15 cellular contexts compared by ENCODE assay signal in genomic region chr2:178531161-178531560, GRCh38. TPM values are rescaled to one million over a fixed set of nuclear protein-coding genes. Genes with fewer than 3 reads are reported as not detected.
A peak's percentile ranks its signal among the peaks of the same experiment; 100 is the strongest.
DNase-seq lines count a peak whose midpoint lies in the region; ATAC-seq and TF ChIP-seq lines count a peak whose summit lies in the region.
"Had no signal": no experiment of that assay in that cellular context is flagged by ENCODE, and none has a peak within 500 bp of the region (broad histone marks: within the 10 kb centered on the region; RNA-seq: fewer than 3 reads in every experiment).

No MANE protein-coding gene starts in this region.

- TF ChIP-seq CTCF in left ventricle myocardium inferior (IDR thresholded peaks at IDR 0.05; ENCODE audit: borderline replicate concordance) (no peak), right atrium auricular region (IDR thresholded peaks at IDR 0.05) (no peak), tibial artery (IDR thresholded peaks at IDR 0.05) (no peak)

- peaks cover 59% of the 10 kb centered on the region for H3K36me3 Mint-ChIP-seq in activated naive CD8-positive, alpha-beta T cell treated with anti-CD3 and anti-CD28 coated beads for 36 hours
- H3K36me3 Mint-ChIP-seq in stimulated activated naive B cell treated with anti-CD40 and anti-IgM and Interleukin-4, amounts not matched to agents 10 μg/mL and 1 μg/mL and 100 μg/mL, for 72 hours, result peaks cover 57 to 65% of the 10 kb centered on the region in 2 donors

- H3K27me3 Mint-ChIP-seq in activated naive CD8-positive, alpha-beta T cell treated with anti-CD3 and anti-CD28 coated beads for 36 hours, result no peaks in the 10 kb centered on the region
- no peaks in the 10 kb centered on the region for H3K27me3 Mint-ChIP-seq in stimulated activated naive B cell treated with anti-CD40 and anti-IgM and Interleukin-4, amounts not matched to agents 10 μg/mL and 1 μg/mL and 100 μg/mL, for 72 hours
- H3K27me3 Mint-ChIP-seq: T-cell had no signal

- no peak overlapping the region for H3K4me3 ChIP-seq in left ventricle myocardium inferior
- no peak overlapping the region for H3K4me3 ChIP-seq in right atrium auricular region
- no peak overlapping the region for H3K4me3 ChIP-seq in tibial artery
- H3K4me3 ChIP-seq: MG63, suprapubic skin had no signal

- H3K9me3 Mint-ChIP-seq in activated naive CD8-positive, alpha-beta T cell treated with anti-CD3 and anti-CD28 coated beads for 36 hours, result peaks cover 3% of the 10 kb centered on the region
- no peaks in the 10 kb centered on the region for H3K9me3 Mint-ChIP-seq in stimulated activated naive B cell treated with anti-CD40 and anti-IgM and Interleukin-4, amounts not matched to agents 10 μg/mL and 1 μg/mL and 100 μg/mL, for 72 hours

- H3K27ac ChIP-seq in left ventricle myocardium inferior (replicated peaks), result peak overlapping the region; percentile 10
- H3K27ac ChIP-seq in right atrium auricular region, result no peak overlapping the region
- H3K27ac ChIP-seq in tibial artery, result no peak overlapping the region
- H3K27ac ChIP-seq: suprapubic skin had no signal

- intact Hi-C loops in left ventricle myocardium inferior (cut with micrococcal nuclease) (no loop called here), tibial artery (cut with DNase I; ENCODE audit: low total_unique reads) (no loop called here)

- H3K36me3 ChIP-seq in left ventricle myocardium inferior (peaks cover 100% of the 10 kb centered on the region), right atrium auricular region (peaks cover 98% of the 10 kb centered on the region), tibial artery (peaks cover 27 to 50% (median 33%) of the 10 kb centered on the region in 3 donors)
- H3K36me3 ChIP-seq: MG63 had no signal

- DNase-seq in left ventricle myocardium inferior, result no peak
- DNase-seq in right atrium auricular region (ENCODE audit: low spot score), result no peak
- no peak for DNase-seq in activated naive CD8-positive, alpha-beta T cell treated with anti-CD3 and anti-CD28 coated beads for 36 hours
- DNase-seq in stimulated activated naive B cell treated with anti-CD40 and anti-IgM and Interleukin-4, amounts not matched to agents 10 μg/mL and 1 μg/mL and 100 μg/mL, for 72 hours, result no peak
- DNase-seq in tibial artery, result no peak
- DNase-seq in NK-92 (lab: John Stamatoyannopoulos, UW; ENCODE audit: unreplicated experiment), result no peak
- DNase-seq: activated T-cell treated with anti-CD3 and anti-CD28 coated beads, Interleukin-2, amount 50 U/mL, for 4 hours; left cardiac atrium; MG63; NCI-H69; RPMI8226; T-cell had no signal

- H3K4me3 Mint-ChIP-seq in activated naive CD8-positive, alpha-beta T cell treated with anti-CD3 and anti-CD28 coated beads for 36 hours, result no peak overlapping the region
- H3K4me3 Mint-ChIP-seq in stimulated activated naive B cell treated with anti-CD40 and anti-IgM and Interleukin-4, amounts not matched to agents 10 μg/mL and 1 μg/mL and 100 μg/mL, for 72 hours, result peak overlapping the region; percentile 64 to 70
- H3K4me3 Mint-ChIP-seq: activated T-cell treated with anti-CD3 and anti-CD28 coated beads, Interleukin-2, amount 50 U/mL, for 4 hours; T-cell had no signal

- ATAC-seq in HG02885 (IDR thresholded peaks at IDR 0.05; ENCODE audit: poor library complexity, unreplicated experiment) (peak; percentile 3), GM19455 (IDR thresholded peaks at IDR 0.05; ENCODE audit: unreplicated experiment) (no peak)
- peak; percentile 19 to 25 for ATAC-seq in stimulated activated naive B cell treated with anti-CD40 and anti-IgM and Interleukin-4, amounts not matched to agents 10 μg/mL and 1 μg/mL and 100 μg/mL, for 72 hours (replicated peaks)
- ATAC-seq: T-cell had no signal

- no peaks in the 10 kb centered on the region for H3K9me3 ChIP-seq in left ventricle myocardium inferior (replicated peaks)
- no peaks in the 10 kb centered on the region for H3K9me3 ChIP-seq in right atrium auricular region
- H3K9me3 ChIP-seq in tibial artery, result no peaks in the 10 kb centered on the region
- H3K9me3 ChIP-seq: MG63, suprapubic skin had no signal

- H3K4me1 ChIP-seq in left ventricle myocardium inferior (peaks cover 21% of the 10 kb centered on the region), right atrium auricular region (peaks cover 0 to 10% of the 10 kb centered on the region in 2 donors), tibial artery (no peaks in the 10 kb centered on the region)
- H3K4me1 ChIP-seq: suprapubic skin had no signal

- H3K27ac Mint-ChIP-seq in activated naive CD8-positive, alpha-beta T cell treated with anti-CD3 and anti-CD28 coated beads for 36 hours, result peak overlapping the region; percentile 75
- H3K27ac Mint-ChIP-seq in stimulated activated naive B cell treated with anti-CD40 and anti-IgM and Interleukin-4, amounts not matched to agents 10 μg/mL and 1 μg/mL and 100 μg/mL, for 72 hours, result peak overlapping the region; percentile 94

- peaks cover 38% of the 10 kb centered on the region for H3K4me1 Mint-ChIP-seq in activated naive CD8-positive, alpha-beta T cell treated with anti-CD3 and anti-CD28 coated beads for 36 hours
- peaks cover 51 to 76% of the 10 kb centered on the region in 2 donors for H3K4me1 Mint-ChIP-seq in stimulated activated naive B cell treated with anti-CD40 and anti-IgM and Interleukin-4, amounts not matched to agents 10 μg/mL and 1 μg/mL and 100 μg/mL, for 72 hours

- H3K27me3 ChIP-seq in left ventricle myocardium inferior (ENCODE audit: low read depth) (no peaks in the 10 kb centered on the region), right atrium auricular region (no peaks in the 10 kb centered on the region), tibial artery (no peaks in the 10 kb centered on the region)
- H3K27me3 ChIP-seq: MG63, suprapubic skin had no signal

RNA-seq across cellular contexts. Expression of gene PLEKHA3, which starts 50.9 kb away (rescaled TPM):
- total RNA-seq in left ventricle myocardium inferior (41.4 TPM), right atrium auricular region (10 to 100 TPM; 11.1 to 12.1 TPM)
- total RNA-seq in activated naive CD8-positive, alpha-beta T cell treated with anti-CD3 and anti-CD28 coated beads for 36 hours, result 10 to 100 TPM; 24.9 to 28.1 TPM

RNA-seq across cellular contexts. Expression of gene FKBP7, which starts 52.8 kb away (rescaled TPM):
- total RNA-seq in left ventricle myocardium inferior, result 10.8 TPM
- total RNA-seq in right atrium auricular region, result 10 to 100 TPM; 10.8 to 13.4 TPM
- 1 to 10 TPM; 3.8 to 4.7 TPM for total RNA-seq in activated naive CD8-positive, alpha-beta T cell treated with anti-CD3 and anti-CD28 coated beads for 36 hours
